18 cellular contexts compared by ENCODE assay signal in the genomic region with DNA sequence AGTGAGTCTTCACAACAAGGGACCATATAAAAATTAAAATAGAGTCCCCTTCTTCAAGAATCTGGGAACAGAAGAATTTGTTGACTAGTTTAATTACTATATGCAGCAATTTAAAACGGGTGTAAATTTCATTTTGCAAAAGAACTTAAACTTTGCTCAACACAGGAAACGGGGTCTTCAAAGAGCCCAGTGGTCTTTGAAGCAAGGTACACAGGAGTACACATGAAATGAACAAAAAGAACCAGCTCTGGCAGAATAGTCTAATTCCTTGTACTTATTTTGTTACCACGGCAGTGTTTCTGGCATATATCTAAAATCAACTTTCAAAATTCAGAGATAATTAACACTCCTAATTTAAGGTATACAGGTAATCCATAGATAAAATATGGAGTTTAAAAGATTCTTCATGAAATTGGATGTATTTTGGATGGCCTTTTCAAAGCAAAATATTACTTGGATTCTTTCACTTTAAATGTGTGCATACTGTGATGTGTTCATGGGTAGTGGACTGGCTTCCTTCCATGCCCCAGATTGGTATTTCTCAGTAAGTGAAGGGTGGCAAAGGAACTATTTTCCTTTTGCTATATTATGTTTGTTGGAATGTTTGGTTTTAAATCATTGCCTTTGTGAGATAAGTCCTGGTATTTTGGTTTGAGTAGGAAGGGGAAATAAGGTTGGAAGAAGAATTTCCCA.
"Had no signal": no experiment of that assay in that cellular context is flagged by ENCODE, and none has a peak within 500 bp of the region (broad histone marks: within the 10 kb centered on the region; RNA-seq: fewer than 3 reads in every experiment).

No MANE protein-coding gene starts in this region.

- H3K9me3 Mint-ChIP-seq: immature natural killer cell, neural crest cell had no signal

- H3K4me1 ChIP-seq: gastrocnemius medialis, heart left ventricle, prostate gland, testis, upper lobe of right lung had no signal

- H3K36me3 ChIP-seq: gastrocnemius medialis, prostate gland, upper lobe of right lung had no signal

- H3K4me3 ChIP-seq: cardiac muscle cell, gastrocnemius medialis, heart left ventricle, prostate gland, SK-N-MC, skin epidermis, testis, upper lobe of right lung had no signal

- ATAC-seq: gastrocnemius medialis, heart left ventricle, right cardiac atrium, upper lobe of right lung had no signal

- H3K27ac ChIP-seq: cardiac muscle cell, gastrocnemius medialis, heart left ventricle, prostate gland, SK-N-MC, skin epidermis, testis, upper lobe of right lung had no signal

- H3K4me1 Mint-ChIP-seq: immature natural killer cell, neural crest cell had no signal

- H3K9me3 ChIP-seq: gastrocnemius medialis, heart left ventricle, prostate gland, testis, upper lobe of right lung had no signal

- H3K36me3 Mint-ChIP-seq: immature natural killer cell had no signal

- H3K27ac Mint-ChIP-seq: immature natural killer cell had no signal

- H3K4me3 Mint-ChIP-seq: immature natural killer cell, neural crest cell had no signal

- DNase-seq: activated CD4-positive, alpha-beta T cell treated with anti-CD3 and anti-CD28 coated beads, Interleukin-2, amount 50 U/mL, for 48 hours; activated CD4-positive, CD25-positive, alpha-beta regulatory T cell treated with anti-CD3 and anti-CD28 coated beads, Interleukin-2, amount 50 U/mL, for 72 hours; erythroblast; gastrocnemius medialis; heart left ventricle; immature natural killer cell; right cardiac atrium; stimulated activated CD4-positive, alpha-beta T cell treated with anti-CD3 and anti-CD28 coated beads, Interleukin-4, amount 100 ng/mL, for 4 hours; stimulated activated CD8-positive, alpha-beta memory T cell treated with anti-CD3 and anti-CD28 coated beads, Interleukin-4, amount 100 ng/mL, for 48 hours; stimulated activated naive CD4-positive, alpha-beta T cell treated with Interleukin-2 at 50 U/mL for 16 hours; T-helper 9 cell; testis; upper lobe of right lung had no signal

- H3K27me3 ChIP-seq: cardiac muscle cell, gastrocnemius medialis, heart left ventricle, testis, upper lobe of right lung had no signal
